Comparison of ENCODE assay signal across 27 cellular contexts in the genomic region with DNA sequence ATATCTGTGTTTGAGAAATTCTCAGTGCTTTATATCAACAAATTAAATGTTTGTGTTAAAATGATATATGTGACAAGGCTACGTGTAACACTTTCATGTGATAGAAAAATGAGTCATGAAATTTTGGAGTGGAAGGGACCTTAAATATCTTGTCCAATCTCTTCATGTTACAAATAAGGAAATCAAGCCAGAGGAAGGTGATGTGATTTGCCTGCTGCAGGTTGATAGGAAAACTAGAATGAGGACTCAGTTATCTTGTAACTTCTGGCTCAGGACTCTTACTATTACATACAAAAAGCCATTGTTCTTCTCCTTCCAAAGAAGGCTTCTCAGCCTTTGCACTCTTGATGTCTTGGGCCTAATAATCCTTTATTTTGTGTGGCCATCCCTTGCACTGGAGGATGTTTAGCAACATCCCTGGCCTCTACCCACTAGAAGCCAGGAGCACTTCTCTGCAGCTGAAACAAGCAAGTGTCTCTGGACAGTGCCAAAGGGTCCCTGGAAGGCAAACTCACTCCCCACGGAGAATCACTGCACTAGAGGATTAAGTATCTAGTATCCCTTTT. TPM values are rescaled to one million over a fixed set of nuclear protein-coding genes. Genes with fewer than 3 reads are reported as not detected.
A peak's percentile ranks its signal among the peaks of the same experiment; 100 is the strongest.
DNase-seq lines count a peak whose midpoint lies in the region; ATAC-seq and TF ChIP-seq lines count a peak whose summit lies in the region.
"Had no signal": no experiment of that assay in that cellular context is flagged by ENCODE, and none has a peak within 500 bp of the region (broad histone marks: within the 10 kb centered on the region; RNA-seq: fewer than 3 reads in every experiment).

No MANE protein-coding gene starts in this region.

- intact Hi-C loops in activated CD8-positive, alpha-beta T cell treated with anti-CD3 and anti-CD28 coated beads for 36 hours (cut with micrococcal nuclease) = no loop called here
- intact Hi-C loops in stomach (cut with DNase I; ENCODE audit: low total_unique reads) = no loop called here

- no peak overlapping the region for H3K4me3 Mint-ChIP-seq in activated CD8-positive, alpha-beta T cell treated with anti-CD3 and anti-CD28 coated beads for 36 hours
- no peak overlapping the region for H3K4me3 Mint-ChIP-seq in activated CD8-positive, alpha-beta T cell treated with anti-CD3 and anti-CD28 coated beads, Interleukin-2, amount 10 ng/mL, durations not matched to agents 7 days and 5 days
- H3K4me3 Mint-ChIP-seq in endodermal cell = no peak overlapping the region
- H3K4me3 Mint-ChIP-seq: activated T-cell treated with anti-CD3 and anti-CD28 coated beads, Interleukin-2, amount 50 U/mL, for 24 hours; brain; neural crest cell had no signal

- H3K9ac ChIP-seq in endodermal cell (ENCODE audit: extremely low read depth, low read length, poor library complexity, severe bottlenecking) = no peak overlapping the region
- H3K9ac ChIP-seq: SK-N-SH had no signal

- no peak for DNase-seq in activated CD8-positive, alpha-beta T cell treated with anti-CD3 and anti-CD28 coated beads for 36 hours
- no peak for DNase-seq in activated CD8-positive, alpha-beta T cell treated with anti-CD3 and anti-CD28 coated beads, Interleukin-2, amount 10 ng/mL, durations not matched to agents 7 days and 5 days
- DNase-seq in SK-MEL-5 (ENCODE audit: low read depth, low spot score) = peak; percentile 50
- peak; percentile 39 for DNase-seq in islet precursor cell
- DNase-seq in stomach = no peak
- DNase-seq in endodermal cell = no peak
- DNase-seq in activated CD8-positive, alpha-beta memory T cell treated with anti-CD3 and anti-CD28 coated beads for 24 hours = no peak
- DNase-seq: activated CD4-positive, alpha-beta T cell treated with anti-CD3 and anti-CD28 coated beads for 4 hours; activated gamma-delta T cell; activated T-cell treated with anti-CD3 and anti-CD28 coated beads, Interleukin-2, amount 50 U/mL, for 24 hours; adrenal gland; CD8-positive, alpha-beta memory T cell; DMS153; glutamatergic neuron; lower lobe of right lung; mucosa of descending colon; NCI-H345; NCI-H82; psoas muscle; SK-N-SH; stimulated activated CD4-positive, alpha-beta T cell treated with anti-CD3 and anti-CD28 coated beads, Interleukin-15, amount 100 ng/mL, for 24 hours; stimulated activated naive CD4-positive, alpha-beta T cell; T-helper 2 cell; thyroid gland had no signal

- no peaks in the 10 kb centered on the region for H3K9me3 ChIP-seq in stomach
- no peaks in the 10 kb centered on the region for H3K9me3 ChIP-seq in endodermal cell (ENCODE audit: control insufficient read depth, low read length)
- H3K9me3 ChIP-seq: adrenal gland, lower lobe of right lung, mucosa of descending colon, psoas muscle, SK-N-SH, thyroid gland had no signal

- peak overlapping the region; percentile 14 to 80 (median 66) for H3K27ac ChIP-seq in stomach
- no peak overlapping the region for H3K27ac ChIP-seq in endodermal cell (ENCODE audit: low read depth, low read length)
- H3K27ac ChIP-seq: adrenal gland, lower lobe of right lung, psoas muscle had no signal

- POLR2A ChIA-PET in activated CD8-positive, alpha-beta T cell treated with anti-CD3 and anti-CD28 coated beads for 36 hours (lab: Charles Lee) = no interaction called here
- POLR2A ChIA-PET in activated CD8-positive, alpha-beta T cell treated with anti-CD3 and anti-CD28 coated beads, Interleukin-2, amount 10 ng/mL, durations not matched to agents 7 days and 5 days (lab: Charles Lee) = interaction anchor here (0.6 kb wide), 1 partner anchor 42 kb away, joined by 3 read pairs; no protein-coding TSS in a partner anchor

- no peaks in the 10 kb centered on the region for H3K9me3 Mint-ChIP-seq in activated CD8-positive, alpha-beta T cell treated with anti-CD3 and anti-CD28 coated beads for 36 hours
- peaks cover 3% of the 10 kb centered on the region for H3K9me3 Mint-ChIP-seq in activated CD8-positive, alpha-beta T cell treated with anti-CD3 and anti-CD28 coated beads, Interleukin-2, amount 10 ng/mL, durations not matched to agents 7 days and 5 days (ENCODE audit: insufficient read depth)
- H3K9me3 Mint-ChIP-seq in endodermal cell = no peaks in the 10 kb centered on the region
- H3K9me3 Mint-ChIP-seq: activated T-cell treated with anti-CD3 and anti-CD28 coated beads, Interleukin-2, amount 50 U/mL, for 24 hours; brain; neural crest cell had no signal

- peaks cover 8% of the 10 kb centered on the region for H3K36me3 Mint-ChIP-seq in activated CD8-positive, alpha-beta T cell treated with anti-CD3 and anti-CD28 coated beads for 36 hours (ENCODE audit: low read depth)
- no peaks in the 10 kb centered on the region for H3K36me3 Mint-ChIP-seq in activated CD8-positive, alpha-beta T cell treated with anti-CD3 and anti-CD28 coated beads, Interleukin-2, amount 10 ng/mL, durations not matched to agents 7 days and 5 days (ENCODE audit: low read depth)
- H3K36me3 Mint-ChIP-seq in endodermal cell (ENCODE audit: low read depth) = peaks cover 30% of the 10 kb centered on the region
- H3K36me3 Mint-ChIP-seq: brain had no signal

- TF ChIP-seq POLR2A in stomach (IDR thresholded peaks at IDR 0.05) = no peak

- no peak for TF ChIP-seq EP300 in stomach (IDR thresholded peaks at IDR 0.05)

- H3K27ac Mint-ChIP-seq in activated CD8-positive, alpha-beta T cell treated with anti-CD3 and anti-CD28 coated beads for 36 hours = peak overlapping the region; percentile 69
- H3K27ac Mint-ChIP-seq in activated CD8-positive, alpha-beta T cell treated with anti-CD3 and anti-CD28 coated beads, Interleukin-2, amount 10 ng/mL, durations not matched to agents 7 days and 5 days = no peak overlapping the region
- no peak overlapping the region for H3K27ac Mint-ChIP-seq in endodermal cell
- H3K27ac Mint-ChIP-seq: activated T-cell treated with anti-CD3 and anti-CD28 coated beads, Interleukin-2, amount 50 U/mL, for 24 hours; brain had no signal

- H3K4me1 ChIP-seq in stomach (peaks cover 16 to 59% (median 41%) of the 10 kb centered on the region in 4 donors), endodermal cell (ENCODE audit: control insufficient read depth, insufficient read depth, low read length) (peaks cover 12% of the 10 kb centered on the region)
- H3K4me1 ChIP-seq: psoas muscle had no signal

- in situ Hi-C loops in SK-MEL-5 (cut with HindIII; ENCODE audit: low pct_unique_long_range_greater_than_20kb, low sequenced_read_pairs) = no loop called here

- ATAC-seq in activated CD8-positive, alpha-beta T cell treated with anti-CD3 and anti-CD28 coated beads for 36 hours = no peak
- no peak for ATAC-seq in activated CD8-positive, alpha-beta T cell treated with anti-CD3 and anti-CD28 coated beads, Interleukin-2, amount 10 ng/mL, durations not matched to agents 7 days and 5 days
- no peak for ATAC-seq in HG02642 (IDR thresholded peaks at IDR 0.05; ENCODE audit: poor library complexity, unreplicated experiment)
- ATAC-seq: lower lobe of right lung, mucosa of descending colon, psoas muscle had no signal

- H3K27me3 ChIP-seq in stomach = no peaks in the 10 kb centered on the region
- H3K27me3 ChIP-seq in endodermal cell (ENCODE audit: control insufficient read depth, insufficient read depth, low read length, poor library complexity, severe bottlenecking) = no peaks in the 10 kb centered on the region
- H3K27me3 ChIP-seq: adrenal gland, thyroid gland had no signal

- H3K4me3 ChIP-seq in stomach (no peak overlapping the region), endodermal cell (ENCODE audit: low read length) (no peak overlapping the region)
- H3K4me3 ChIP-seq: adrenal gland, lower lobe of right lung, mucosa of descending colon, psoas muscle, thyroid gland had no signal

- WGBS in stomach, 5 donors = 17 to 56% (median 50%) methylated on average over 2 of the region's 2 CpGs
- 91 to 100% methylated on average over 1 to 2 of the region's 2 CpGs for WGBS in endodermal cell (ENCODE audit: insufficient coverage in 1 of 2, insufficient read length in 1 of 2), 2 experiments

- H3K4me1 Mint-ChIP-seq in activated CD8-positive, alpha-beta T cell treated with anti-CD3 and anti-CD28 coated beads for 36 hours (ENCODE audit: low read depth) = peaks cover 55% of the 10 kb centered on the region
- peaks cover 13% of the 10 kb centered on the region for H3K4me1 Mint-ChIP-seq in activated CD8-positive, alpha-beta T cell treated with anti-CD3 and anti-CD28 coated beads, Interleukin-2, amount 10 ng/mL, durations not matched to agents 7 days and 5 days (ENCODE audit: low read depth)
- H3K4me1 Mint-ChIP-seq in endodermal cell = peaks cover 29% of the 10 kb centered on the region

- TF ChIP-seq CTCF in activated CD8-positive, alpha-beta T cell treated with anti-CD3 and anti-CD28 coated beads for 36 hours (IDR thresholded peaks at IDR 0.05) = no peak
- TF ChIP-seq CTCF in stomach (IDR thresholded peaks at IDR 0.05) = no peak
- TF ChIP-seq CTCF in endodermal cell (conservative IDR thresholded peaks at IDR 0.05) = no peak

- H3K36me3 ChIP-seq in stomach (peaks cover 23 to 77% (median 53%) of the 10 kb centered on the region in 4 donors), endodermal cell (ENCODE audit: control insufficient read depth, insufficient read depth, low read length) (no peaks in the 10 kb centered on the region)

- H3K27me3 Mint-ChIP-seq in activated CD8-positive, alpha-beta T cell treated with anti-CD3 and anti-CD28 coated beads for 36 hours = no peaks in the 10 kb centered on the region
- no peaks in the 10 kb centered on the region for H3K27me3 Mint-ChIP-seq in activated CD8-positive, alpha-beta T cell treated with anti-CD3 and anti-CD28 coated beads, Interleukin-2, amount 10 ng/mL, durations not matched to agents 7 days and 5 days (ENCODE audit: low read depth)
- no peaks in the 10 kb centered on the region for H3K27me3 Mint-ChIP-seq in endodermal cell (ENCODE audit: insufficient read depth)
- H3K27me3 Mint-ChIP-seq: activated T-cell treated with anti-CD3 and anti-CD28 coated beads, Interleukin-2, amount 50 U/mL, for 24 hours; brain; CD8-positive, alpha-beta memory T cell had no signal

- CTCF ChIA-PET in activated CD8-positive, alpha-beta T cell treated with anti-CD3 and anti-CD28 coated beads for 36 hours (lab: Charles Lee) = no interaction called here
- CTCF ChIA-PET in activated CD8-positive, alpha-beta T cell treated with anti-CD3 and anti-CD28 coated beads, Interleukin-2, amount 10 ng/mL, durations not matched to agents 7 days and 5 days (lab: Charles Lee) = no interaction called here

RNA-seq across cellular contexts. Expression of gene NARS1, which starts 43.0 kb away (rescaled TPM):
- 100 to 1,000 TPM; 106 to 109 TPM for total RNA-seq in activated CD8-positive, alpha-beta T cell treated with anti-CD3 and anti-CD28 coated beads for 36 hours
- total RNA-seq in activated CD8-positive, alpha-beta T cell treated with anti-CD3 and anti-CD28 coated beads, Interleukin-2, amount 10 ng/mL, durations not matched to agents 7 days and 5 days = 10 to 100 TPM; 87.1 to 89.1 TPM
- total RNA-seq in SK-MEL-5 (2014; rRNA removed; shearing (Covaris generic)) = 373 and 435 TPM in 2 replicates
- 268 and 302 TPM in 2 replicates for polyA plus RNA-seq in SK-MEL-5 (2015; cell fraction: cytosol; rRNA removed)
- polyA plus RNA-seq in SK-MEL-5 (2015; cell fraction: nucleus; rRNA removed) = 859 and 1,156 TPM in 2 replicates
- 100 to 1,000 TPM in 4 of 5 donors, 10 to 100 TPM in 1; 48.4 to 502 (median 135) TPM for total RNA-seq in stomach
- polyA plus RNA-seq in stomach = 10 to 100 TPM; 60.6 to 71.2 (median 65.1) TPM
- 100 to 1,000 TPM; 118 to 134 TPM for total RNA-seq in endodermal cell
- 109 TPM for polyA plus RNA-seq in endodermal cell (2013, experiment 1 of 2)
- polyA plus RNA-seq in endodermal cell (2013, experiment 2 of 2) = 91.7 TPM

Comparison
In these comparisons a context has a peak if more than half of its experiments do, and no peak if none do; other contexts are left out.
1. DNase-seq: peak in SK-MEL-5 (single experiment) and islet precursor cell (single experiment); none in activated CD8-positive, alpha-beta T cell treated with anti-CD3 and anti-CD28 coated beads for 36 hours (single experiment), activated CD8-positive, alpha-beta T cell treated with anti-CD3 and anti-CD28 coated beads, Interleukin-2, amount 10 ng/mL, durations not matched to agents 7 days and 5 days (single experiment), stomach (single experiment), endodermal cell (single experiment) and activated CD8-positive, alpha-beta memory T cell treated with anti-CD3 and anti-CD28 coated beads for 24 hours (single experiment).